Comparison of ENCODE assay signal across 8 cellular contexts in the genomic region with DNA sequence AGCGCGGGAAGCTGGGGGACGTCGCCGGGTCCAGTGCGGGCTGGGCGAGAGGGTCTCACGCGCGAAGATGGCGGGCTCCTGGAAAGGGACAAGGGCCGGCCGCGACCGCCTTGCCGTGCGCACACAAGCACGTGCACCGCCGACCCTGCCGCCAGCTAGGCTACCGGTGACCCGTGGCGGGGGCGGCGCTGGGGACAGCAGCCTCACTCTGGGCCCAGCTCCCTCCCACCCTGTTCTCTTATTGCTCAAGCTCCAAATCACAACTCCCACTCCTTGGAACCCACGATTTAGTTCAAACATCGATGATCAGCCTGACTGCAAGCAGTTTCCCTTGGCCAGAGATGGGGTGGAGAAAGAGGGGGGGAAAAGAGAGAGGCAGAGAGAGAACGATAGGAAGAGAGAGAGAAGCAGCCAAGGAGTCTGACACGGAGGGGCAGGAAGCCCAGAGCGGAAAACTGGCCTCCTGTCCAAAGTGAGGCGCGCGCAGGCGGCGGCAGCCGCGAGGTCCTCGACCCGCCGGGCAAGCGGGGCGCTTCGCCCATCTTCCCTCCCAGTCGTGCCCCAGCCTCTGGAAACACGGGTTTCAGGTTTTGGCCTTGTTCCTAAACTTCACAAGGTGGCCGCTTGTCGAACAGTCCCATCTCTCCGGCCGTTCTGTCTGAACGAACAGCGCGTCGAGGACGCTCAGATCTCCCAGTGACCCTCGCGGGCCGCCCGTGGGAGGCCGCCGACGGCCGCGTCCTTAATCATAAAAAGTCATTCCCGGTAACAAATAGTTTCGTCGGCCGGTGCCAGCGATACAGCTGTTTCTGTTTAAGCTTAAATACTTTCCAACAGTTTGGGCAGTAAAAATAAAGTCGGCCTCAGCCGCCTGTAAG. TPM values are rescaled to one million over a fixed set of nuclear protein-coding genes. Genes with fewer than 3 reads are reported as not detected.
A peak's percentile ranks its signal among the peaks of the same experiment; 100 is the strongest.
DNase-seq lines count a peak whose midpoint lies in the region; ATAC-seq and TF ChIP-seq lines count a peak whose summit lies in the region.

No MANE protein-coding gene starts in this region.

- peaks cover 58% of the 10 kb centered on the region for H3K27me3 ChIP-seq in CD8-positive, alpha-beta memory T cell (ENCODE audit: insufficient read depth, low read length, poor library complexity, severe bottlenecking)
- H3K27me3 ChIP-seq in MM.1S (replicated peaks; ENCODE audit: insufficient read depth, low read length) (peaks cover 59% of the 10 kb centered on the region), neural progenitor cell (peaks cover 92% of the 10 kb centered on the region)

- no peaks in the 10 kb centered on the region for H3K9me2 ChIP-seq in MM.1S (replicated peaks; ENCODE audit: insufficient read depth, low read length)

- no peak overlapping the region for H3K27ac ChIP-seq in CD8-positive, alpha-beta memory T cell (ENCODE audit: low read depth, low read length)
- no peak overlapping the region for H3K27ac ChIP-seq in MM.1S (ENCODE audit: low read length)
- no peak overlapping the region for H3K27ac ChIP-seq in neural progenitor cell

- DNase-seq in CD8-positive, alpha-beta memory T cell, result peak in 1 of 5 donors; percentile 32
- no peak for DNase-seq in MM.1S
- peak; percentile 63 for DNase-seq in neural progenitor cell (ENCODE audit: low spot score)
- DNase-seq in GM19238 (ENCODE audit: insufficient read length, low spot score), result no peak

- peak overlapping the region in 6 of 8 donors; percentile 23 to 89 (median 77) for H3K27ac Mint-ChIP-seq in CD8-positive, alpha-beta memory T cell
- peak overlapping the region; percentile 32 for H3K27ac Mint-ChIP-seq in dendritic cell treated with granulocyte-macrophage colony-stimulating factor and Interleukin-4, amounts not matched to agents 40 ng/mL and 50 ng/mL, for 4 days
- H3K27ac Mint-ChIP-seq in neural progenitor cell, result no peak overlapping the region

- peak overlapping the region; percentile 52 to 84 (median 66) for H3K4me3 Mint-ChIP-seq in CD8-positive, alpha-beta memory T cell
- H3K4me3 Mint-ChIP-seq in dendritic cell treated with granulocyte-macrophage colony-stimulating factor and Interleukin-4, amounts not matched to agents 40 ng/mL and 50 ng/mL, for 4 days, result peak overlapping the region; percentile 56
- peak overlapping the region; percentile 81 for H3K4me3 Mint-ChIP-seq in neural progenitor cell

- H3K36me3 Mint-ChIP-seq in CD8-positive, alpha-beta memory T cell, result peaks cover 0 to 2% (median 0%) of the 10 kb centered on the region in 3 donors
- peaks cover 24% of the 10 kb centered on the region for H3K36me3 Mint-ChIP-seq in dendritic cell treated with granulocyte-macrophage colony-stimulating factor and Interleukin-4, amounts not matched to agents 40 ng/mL and 50 ng/mL, for 4 days (ENCODE audit: low read depth)
- H3K36me3 Mint-ChIP-seq in neural progenitor cell, result no peaks in the 10 kb centered on the region

- intact Hi-C loops in dendritic cell treated with granulocyte-macrophage colony-stimulating factor and Interleukin-4, amounts not matched to agents 40 ng/mL and 50 ng/mL, for 4 days (cut with micrococcal nuclease), result no loop called here

- H3K9ac ChIP-seq in MM.1S (ENCODE audit: low read length) (no peak overlapping the region), neural progenitor cell (no peak overlapping the region)

- H4K20me1 ChIP-seq in MM.1S (ENCODE audit: insufficient read depth, low read length) (no peaks in the 10 kb centered on the region), neural progenitor cell (ENCODE audit: low read depth) (peaks cover 76% of the 10 kb centered on the region)

- H3F3A ChIP-seq in MM.1S (ENCODE audit: insufficient read depth, low read length), result no peaks in the 10 kb centered on the region
- peaks cover 64% of the 10 kb centered on the region for H3F3A ChIP-seq in neural progenitor cell (ENCODE audit: low read depth)

- CTCF ChIA-PET in CD8-positive, alpha-beta memory T cell (lab: Charles Lee), result interaction anchor here (0.8 to 5.0 kb wide), 3 partner anchors 9 to 41 kb away, joined by 3 to 24 read pairs (median 14); partner anchors contain the start of gene CBX4

- H2AFZ ChIP-seq in MM.1S (ENCODE audit: low read length), result no peak overlapping the region
- H2AFZ ChIP-seq in neural progenitor cell (replicated peaks), result peak overlapping the region; percentile 19

- H3K4me1 ChIP-seq in CD8-positive, alpha-beta memory T cell (ENCODE audit: insufficient read depth, low read length), result peaks cover 59% of the 10 kb centered on the region
- H3K4me1 ChIP-seq in MM.1S (ENCODE audit: low read length), result peaks cover 9% of the 10 kb centered on the region
- H3K4me1 ChIP-seq in neural progenitor cell, result peaks cover 49% of the 10 kb centered on the region

- H3K79me2 ChIP-seq in MM.1S (ENCODE audit: low read length) (no peaks in the 10 kb centered on the region), neural progenitor cell (ENCODE audit: low read depth) (peaks cover 7% of the 10 kb centered on the region)

- H3K36me3 ChIP-seq in CD8-positive, alpha-beta memory T cell (ENCODE audit: insufficient read depth, low read length), result no peaks in the 10 kb centered on the region
- no peaks in the 10 kb centered on the region for H3K36me3 ChIP-seq in MM.1S (replicated peaks; ENCODE audit: insufficient read depth, low read length)
- no peaks in the 10 kb centered on the region for H3K36me3 ChIP-seq in neural progenitor cell

- TF ChIP-seq CTCF in MM.1S (IDR thresholded peaks at IDR 0.05; ENCODE audit: low read length), result no peak
- no peak for TF ChIP-seq CTCF in neural progenitor cell (IDR thresholded peaks at IDR 0.05)

- H3K27me3 Mint-ChIP-seq in CD8-positive, alpha-beta memory T cell, result peaks cover 42 to 47% of the 10 kb centered on the region in 2 donors
- H3K27me3 Mint-ChIP-seq in dendritic cell treated with granulocyte-macrophage colony-stimulating factor and Interleukin-4, amounts not matched to agents 40 ng/mL and 50 ng/mL, for 4 days, result peaks cover 67% of the 10 kb centered on the region
- H3K27me3 Mint-ChIP-seq in neural progenitor cell (ENCODE audit: insufficient read depth, low read depth), result peaks cover 55% of the 10 kb centered on the region

- POLR2A ChIA-PET in CD8-positive, alpha-beta memory T cell (lab: Charles Lee), result interaction anchor here (6.9 kb wide), 1 partner anchor 41 kb away, joined by 79 read pairs; the partner anchor contains the start of gene CBX4

- no peaks in the 10 kb centered on the region for H3K9me3 ChIP-seq in CD8-positive, alpha-beta memory T cell (ENCODE audit: low read length)
- H3K9me3 ChIP-seq in MM.1S (replicated peaks; ENCODE audit: insufficient read depth, low read length) (no peaks in the 10 kb centered on the region), neural progenitor cell (ENCODE audit: low read depth) (no peaks in the 10 kb centered on the region)

- peak overlapping the region; percentile 86; the same call in 1 of the 2 replicates for H3K4me2 ChIP-seq in MM.1S (ENCODE audit: low read depth, low read length)
- H3K4me2 ChIP-seq in neural progenitor cell, result peak overlapping the region; percentile 76

- no peak overlapping the region for H3K4me3 ChIP-seq in CD8-positive, alpha-beta memory T cell (ENCODE audit: low read length)
- H3K4me3 ChIP-seq in MM.1S (ENCODE audit: low read length) (peak overlapping the region; percentile 51; the same call in 1 of the 2 replicates), neural progenitor cell (peak overlapping the region; percentile 80)

- ATAC-seq in HG03432 (IDR thresholded peaks at IDR 0.05; ENCODE audit: unreplicated experiment), result no peak
- no peak for ATAC-seq in GM21515 (IDR thresholded peaks at IDR 0.05; ENCODE audit: unreplicated experiment)
- ATAC-seq in GM21360 (IDR thresholded peaks at IDR 0.05; ENCODE audit: unreplicated experiment), result no peak

- peaks cover 0 to 3% (median 2%) of the 10 kb centered on the region in 5 donors for H3K9me3 Mint-ChIP-seq in CD8-positive, alpha-beta memory T cell
- H3K9me3 Mint-ChIP-seq in dendritic cell treated with granulocyte-macrophage colony-stimulating factor and Interleukin-4, amounts not matched to agents 40 ng/mL and 50 ng/mL, for 4 days, result no peaks in the 10 kb centered on the region
- peaks cover 8% of the 10 kb centered on the region for H3K9me3 Mint-ChIP-seq in neural progenitor cell

- H3K4me1 Mint-ChIP-seq in CD8-positive, alpha-beta memory T cell, result peaks cover 31 to 54% (median 34%) of the 10 kb centered on the region in 3 donors
- H3K4me1 Mint-ChIP-seq in dendritic cell treated with granulocyte-macrophage colony-stimulating factor and Interleukin-4, amounts not matched to agents 40 ng/mL and 50 ng/mL, for 4 days (ENCODE audit: low read depth), result peaks cover 57% of the 10 kb centered on the region
- peaks cover 50% of the 10 kb centered on the region for H3K4me1 Mint-ChIP-seq in neural progenitor cell

RNA-seq across cellular contexts. Expression of gene CBX8, which starts 1.7 kb away (rescaled TPM):
- total RNA-seq in CD8-positive, alpha-beta memory T cell, result 1 to 10 TPM; 1.9 to 2.2 TPM
- 0.91 TPM for polyA plus RNA-seq in CD8-positive, alpha-beta memory T cell
- 2.8 and 15.2 TPM in 2 replicates for total RNA-seq in neural progenitor cell (ENCODE audit: low replicate concordance)

RNA-seq across cellular contexts. Expression of gene CBX2, which starts 20.6 kb away (rescaled TPM):
- 1 to 10 TPM; 2.0 to 2.2 TPM for total RNA-seq in CD8-positive, alpha-beta memory T cell
- polyA plus RNA-seq in CD8-positive, alpha-beta memory T cell, result 0.10 TPM
- total RNA-seq in neural progenitor cell (ENCODE audit: low replicate concordance), result 53.5 and 155 TPM in 2 replicates

RNA-seq across cellular contexts. Expression of gene CBX4, which starts 40.7 kb away (rescaled TPM):
- 10 to 100 TPM in 1 of 2 experiments, 1 to 10 TPM in 1; 9.8 to 12.2 TPM for total RNA-seq in CD8-positive, alpha-beta memory T cell
- polyA plus RNA-seq in CD8-positive, alpha-beta memory T cell, result 12.1 TPM
- total RNA-seq in neural progenitor cell (ENCODE audit: low replicate concordance), result 2.7 and 5.6 TPM in 2 replicates

Comparison
In these comparisons a context has a peak if more than half of its experiments do, and no peak if none do; other contexts are left out.
1. RNA of gene CBX2, which starts 20.6 kb away (total RNA-seq): 53.5 to 155 TPM in neural progenitor cell; 2.0 to 2.2 TPM in CD8-positive, alpha-beta memory T cell; every median in the first group is over 10 times any median in the second.
2. Peak in every context shown above with its lines, with median percentiles within 50 percentile points of each other: H3K4me3 Mint-ChIP-seq.